In the genomic region with DNA sequence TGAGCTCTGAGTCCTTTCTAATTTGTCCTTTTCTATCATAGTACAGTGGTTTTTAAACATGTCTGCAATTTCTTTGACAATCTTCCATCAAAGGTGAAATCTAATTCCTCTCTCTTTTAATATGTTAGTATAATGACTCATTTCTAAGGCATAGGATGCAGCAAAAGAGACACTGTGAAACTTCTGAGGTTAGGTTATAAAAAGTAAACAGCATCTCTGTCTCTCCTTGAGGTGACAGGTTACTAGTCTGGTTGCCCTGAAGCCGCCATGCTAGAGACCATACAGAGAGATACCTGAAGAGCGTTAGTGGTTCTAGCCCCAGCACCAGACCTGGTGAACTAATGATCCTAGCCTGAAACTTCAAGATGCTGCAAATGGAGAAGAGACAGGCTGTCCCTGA, we compare ENCODE assay signal across 32 cellular contexts.
"Had no signal": no experiment of that assay in that cellular context is flagged by ENCODE, and none has a peak within 500 bp of the region (broad histone marks: within the 10 kb centered on the region; RNA-seq: fewer than 3 reads in every experiment).

No MANE protein-coding gene starts in this region.

- H3K9me3 Mint-ChIP-seq: activated CD4-positive, alpha-beta memory T cell treated with anti-CD3 and anti-CD28 coated beads for 36 hours; activated CD4-positive, alpha-beta T cell treated with anti-CD3 and anti-CD28 coated beads, Interleukin-2, amount 10 ng/mL, durations not matched to agents 24 days and 14 days; activated CD8-positive, alpha-beta T cell treated with anti-CD3 and anti-CD28 coated beads for 36 hours; activated naive CD4-positive, alpha-beta T cell treated with anti-CD3 and anti-CD28 coated beads, Interleukin-2, amount 10 ng/mL, durations not matched to agents 7 days and 5 days; activated naive CD4-positive, alpha-beta T cell treated with anti-CD3 and anti-CD28 coated beads, Interleukin-2, amount 50 U/mL, for 24 hours; activated naive CD8-positive, alpha-beta T cell treated with anti-CD3 and anti-CD28 coated beads, Interleukin-2, amount 50 U/mL, for 24 hours; activated T-cell treated with anti-CD3 and anti-CD28 coated beads, Interleukin-2, amount 50 U/mL, for 4 hours; activated T-cell treated with anti-CD3 and anti-CD28 coated beads, Interleukin-2, amount 50 U/mL, for 72 hours; activated T-helper 1 cell treated with anti-CD3 and anti-CD28 coated beads, Interleukin-12 subunit alpha, Interleukin-12 subunit beta, Interleukin-2, Interleukin-4 antibody, amounts not matched to agents 30 ng/mL and 10 ng/mL and 1 ng/mL, durations not matched to agents 14 hours and 24 hours and 36 hours; activated T-helper 17 cell treated with anti-CD3 and anti-CD28 coated beads, Interleukin-2, amount 50 U/mL, for 72 hours; T-helper 1 cell treated with Interleukin-12 subunit alpha and Interleukin-12 subunit beta and Interleukin-4 antibody, amounts not matched to agents 30 μg/mL and 1 μg/mL, for 36 hours; T-helper 2 cell treated with Interferon-gamma antibody and Interleukin-4, amounts not matched to agents 5 μg/mL and 100 μg/mL, for 36 hours had no signal

- H3K36me3 ChIP-seq: ascending aorta had no signal

- H3K4me1 ChIP-seq: ascending aorta had no signal

- H3K36me3 Mint-ChIP-seq: activated CD4-positive, alpha-beta memory T cell treated with anti-CD3 and anti-CD28 coated beads for 36 hours; activated naive CD4-positive, alpha-beta T cell treated with anti-CD3 and anti-CD28 coated beads, Interleukin-2, amount 10 ng/mL, durations not matched to agents 7 days and 5 days; activated naive CD4-positive, alpha-beta T cell treated with anti-CD3 and anti-CD28 coated beads, Interleukin-2, amount 50 U/mL, for 24 hours; activated naive CD8-positive, alpha-beta T cell; activated naive CD8-positive, alpha-beta T cell treated with anti-CD3 and anti-CD28 coated beads, Interleukin-2, amount 10 ng/mL, durations not matched to agents 7 days and 5 days; brain had no signal

- H3K4me3 Mint-ChIP-seq: activated B cell treated with CpG ODN at 0.5 μM for 24 hours; activated CD4-positive, alpha-beta memory T cell treated with anti-CD3 and anti-CD28 coated beads for 36 hours; activated CD4-positive, alpha-beta T cell treated with anti-CD3 and anti-CD28 coated beads, Interleukin-2, amount 10 ng/mL, durations not matched to agents 24 days and 14 days; activated CD8-positive, alpha-beta T cell treated with anti-CD3 and anti-CD28 coated beads for 36 hours; activated naive CD4-positive, alpha-beta T cell treated with anti-CD3 and anti-CD28 coated beads, Interleukin-2, amount 10 ng/mL, durations not matched to agents 7 days and 5 days; activated naive CD4-positive, alpha-beta T cell treated with anti-CD3 and anti-CD28 coated beads, Interleukin-2, amount 50 U/mL, for 24 hours; activated naive CD8-positive, alpha-beta T cell; activated naive CD8-positive, alpha-beta T cell treated with anti-CD3 and anti-CD28 coated beads, Interleukin-2, amount 10 ng/mL, durations not matched to agents 7 days and 5 days; activated naive CD8-positive, alpha-beta T cell treated with anti-CD3 and anti-CD28 coated beads, Interleukin-2, amount 50 U/mL, for 24 hours; activated T-cell treated with anti-CD3 and anti-CD28 coated beads, Interleukin-2, amount 50 U/mL, for 4 hours; activated T-cell treated with anti-CD3 and anti-CD28 coated beads, Interleukin-2, amount 50 U/mL, for 72 hours; activated T-helper 1 cell treated with anti-CD3 and anti-CD28 coated beads, Interleukin-12 subunit alpha, Interleukin-12 subunit beta, Interleukin-2, Interleukin-4 antibody, amounts not matched to agents 30 ng/mL and 10 ng/mL and 1 ng/mL, durations not matched to agents 14 hours and 24 hours and 36 hours; activated T-helper 17 cell treated with anti-CD3 and anti-CD28 coated beads, Interleukin-2, amount 50 U/mL, for 72 hours; brain; T-helper 1 cell treated with Interleukin-12 subunit alpha and Interleukin-12 subunit beta and Interleukin-4 antibody, amounts not matched to agents 30 μg/mL and 1 μg/mL, for 36 hours; T-helper 2 cell treated with Interferon-gamma antibody and Interleukin-4, amounts not matched to agents 5 μg/mL and 100 μg/mL, for 36 hours had no signal

- H3K27me3 ChIP-seq: ascending aorta had no signal

- H3K9me3 ChIP-seq: ascending aorta had no signal

- ATAC-seq: activated CD8-positive, alpha-beta T cell treated with anti-CD3 and anti-CD28 coated beads for 36 hours; activated naive CD8-positive, alpha-beta T cell treated with anti-CD3 and anti-CD28 coated beads, Interleukin-2, amount 50 U/mL, for 24 hours; activated T-cell treated with anti-CD3 and anti-CD28 coated beads, Interleukin-2, amount 50 U/mL, for 4 hours; activated T-cell treated with anti-CD3 and anti-CD28 coated beads, Interleukin-2, amount 50 U/mL, for 72 hours; activated T-helper 17 cell treated with anti-CD3 and anti-CD28 coated beads, Interleukin-2, amount 50 U/mL, for 72 hours had no signal

- H3K4me1 Mint-ChIP-seq: activated B cell treated with CpG ODN at 0.5 μM for 24 hours; activated CD4-positive, alpha-beta T cell treated with anti-CD3 and anti-CD28 coated beads, Interleukin-2, amount 10 ng/mL, durations not matched to agents 24 days and 14 days; activated naive CD4-positive, alpha-beta T cell treated with anti-CD3 and anti-CD28 coated beads, Interleukin-2, amount 10 ng/mL, durations not matched to agents 7 days and 5 days; activated naive CD4-positive, alpha-beta T cell treated with anti-CD3 and anti-CD28 coated beads, Interleukin-2, amount 50 U/mL, for 24 hours; activated naive CD8-positive, alpha-beta T cell treated with anti-CD3 and anti-CD28 coated beads, Interleukin-2, amount 10 ng/mL, durations not matched to agents 7 days and 5 days; activated naive CD8-positive, alpha-beta T cell treated with anti-CD3 and anti-CD28 coated beads, Interleukin-2, amount 50 U/mL, for 24 hours; activated T-helper 17 cell treated with anti-CD3 and anti-CD28 coated beads, Interleukin-2, amount 50 U/mL, for 72 hours; brain had no signal

- H3K4me3 ChIP-seq: ascending aorta had no signal

- H3K27ac Mint-ChIP-seq: activated B cell treated with CpG ODN at 0.5 μM for 24 hours; activated CD4-positive, alpha-beta memory T cell treated with anti-CD3 and anti-CD28 coated beads for 36 hours; activated CD4-positive, alpha-beta T cell treated with anti-CD3 and anti-CD28 coated beads, Interleukin-2, amount 10 ng/mL, durations not matched to agents 24 days and 14 days; activated CD8-positive, alpha-beta T cell treated with anti-CD3 and anti-CD28 coated beads for 36 hours; activated naive CD4-positive, alpha-beta T cell treated with anti-CD3 and anti-CD28 coated beads, Interleukin-2, amount 10 ng/mL, durations not matched to agents 7 days and 5 days; activated naive CD4-positive, alpha-beta T cell treated with anti-CD3 and anti-CD28 coated beads, Interleukin-2, amount 50 U/mL, for 24 hours; activated naive CD8-positive, alpha-beta T cell; activated naive CD8-positive, alpha-beta T cell treated with anti-CD3 and anti-CD28 coated beads, Interleukin-2, amount 10 ng/mL, durations not matched to agents 7 days and 5 days; activated naive CD8-positive, alpha-beta T cell treated with anti-CD3 and anti-CD28 coated beads, Interleukin-2, amount 50 U/mL, for 24 hours; activated T-cell treated with anti-CD3 and anti-CD28 coated beads, Interleukin-2, amount 50 U/mL, for 72 hours; activated T-helper 1 cell treated with anti-CD3 and anti-CD28 coated beads, Interleukin-12 subunit alpha, Interleukin-12 subunit beta, Interleukin-2, Interleukin-4 antibody, amounts not matched to agents 30 ng/mL and 10 ng/mL and 1 ng/mL, durations not matched to agents 14 hours and 24 hours and 36 hours; activated T-helper 17 cell treated with anti-CD3 and anti-CD28 coated beads, Interleukin-2, amount 50 U/mL, for 72 hours; brain; T-helper 1 cell treated with Interleukin-12 subunit alpha and Interleukin-12 subunit beta and Interleukin-4 antibody, amounts not matched to agents 30 μg/mL and 1 μg/mL, for 36 hours; T-helper 2 cell treated with Interferon-gamma antibody and Interleukin-4, amounts not matched to agents 5 μg/mL and 100 μg/mL, for 36 hours had no signal

- H3K27ac ChIP-seq: ascending aorta, VCaP had no signal

- DNase-seq: activated B cell treated with CpG ODN at 0.5 μM for 24 hours; activated CD4-positive, alpha-beta memory T cell treated with anti-CD3 and anti-CD28 coated beads for 36 hours; activated CD4-positive, alpha-beta T cell treated with anti-CD3 and anti-CD28 coated beads for 4 hours; activated CD4-positive, alpha-beta T cell treated with anti-CD3 and anti-CD28 coated beads, Interleukin-2, amount 10 ng/mL, durations not matched to agents 24 days and 14 days; activated CD4-positive, alpha-beta T cell treated with anti-CD3 and anti-CD28 coated beads, Interleukin-2, amount 50 U/mL, for 1 hour; activated CD4-positive, alpha-beta T cell treated with anti-CD3 and anti-CD28 coated beads, Interleukin-2, amount 50 U/mL, for 4 hours; activated CD4-positive, CD25-positive, alpha-beta regulatory T cell treated with anti-CD3 and anti-CD28 coated beads, Interleukin-2, amount 50 U/mL, for 72 hours; activated CD8-positive, alpha-beta memory T cell treated with anti-CD3 and anti-CD28 coated beads, Interleukin-2, amount 50 U/mL, for 4 hours; activated CD8-positive, alpha-beta T cell treated with anti-CD3 and anti-CD28 coated beads for 36 hours; activated effector memory CD4-positive, alpha-beta T cell treated with anti-CD3 and anti-CD28 coated beads, Interleukin-2, amount 50 U/mL, for 16 hours; activated gamma-delta T cell treated with Interleukin-2 at 50 U/mL for 16 hours; activated naive CD4-positive, alpha-beta T cell; activated naive CD4-positive, alpha-beta T cell treated with anti-CD3 and anti-CD28 coated beads, Interleukin-2, amount 10 ng/mL, durations not matched to agents 7 days and 5 days; activated naive CD8-positive, alpha-beta T cell treated with anti-CD3 and anti-CD28 coated beads, Interleukin-2, amount 10 ng/mL, durations not matched to agents 7 days and 5 days; activated naive CD8-positive, alpha-beta T cell treated with anti-CD3 and anti-CD28 coated beads, Interleukin-2, amount 50 U/mL, for 24 hours; activated T-cell treated with anti-CD3 and anti-CD28 coated beads for 4 hours; activated T-cell treated with anti-CD3 and anti-CD28 coated beads, Interleukin-2, amount 50 U/mL, for 1 hour; activated T-cell treated with anti-CD3 and anti-CD28 coated beads, Interleukin-2, amount 50 U/mL, for 4 hours; activated T-cell treated with anti-CD3 and anti-CD28 coated beads, Interleukin-2, amount 50 U/mL, for 72 hours; amygdala; anterior cingulate cortex; central memory CD4-positive, alpha-beta T cell; T-helper 9 cell had no signal
